28 cellular contexts compared by ENCODE assay signal in the genomic region with DNA sequence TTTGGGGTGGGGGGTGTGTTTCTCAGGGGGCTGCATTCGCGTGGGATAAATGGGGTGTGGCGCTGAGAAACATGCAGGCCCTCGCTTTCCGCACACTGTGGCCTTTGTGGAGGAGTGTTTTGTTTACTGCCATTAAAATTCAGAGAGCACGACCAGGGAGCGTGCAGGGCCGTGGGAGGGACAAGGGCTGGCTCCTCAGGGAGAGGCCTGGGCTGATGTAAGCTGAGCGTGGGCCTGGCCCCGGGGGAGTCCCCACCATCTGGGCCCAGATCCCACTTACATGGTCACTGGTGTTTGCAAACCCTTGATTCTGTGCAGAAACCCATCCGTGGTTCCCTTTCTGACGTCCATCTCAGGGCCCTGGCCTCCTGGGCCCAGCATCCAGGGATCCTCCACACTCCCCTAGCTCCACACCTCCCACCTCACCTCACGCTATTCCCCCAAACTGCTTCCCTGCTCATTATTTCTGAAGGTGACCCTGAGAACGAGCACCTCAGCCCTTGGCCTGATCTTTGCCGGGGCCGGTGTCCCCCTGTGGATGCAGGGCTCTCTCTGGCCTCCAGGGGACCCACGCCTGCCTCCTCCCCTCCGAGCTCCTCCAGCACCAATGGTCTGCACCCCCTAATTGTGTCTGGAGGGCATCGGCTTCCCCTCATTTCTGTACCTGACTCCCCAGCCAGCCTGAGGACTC.
DNase-seq lines count a peak whose midpoint lies in the region; TF ChIP-seq lines count a peak whose summit lies in the region.
"Had no signal": no experiment of that assay in that cellular context is flagged by ENCODE, and none has a peak within 500 bp of the region (broad histone marks: within the 10 kb centered on the region; RNA-seq: fewer than 3 reads in every experiment).

No MANE protein-coding gene starts in this region.

- TF ChIP-seq CTCF in GM12865 (IDR thresholded peaks at IDR 0.05; ENCODE audit: insufficient read depth, low read depth, low read length, missing control alignments) (peak; percentile 18), MM.1S (IDR thresholded peaks at IDR 0.05; ENCODE audit: low read length) (no peak), osteoblast (IDR thresholded peaks at IDR 0.05; ENCODE audit: extremely low read depth, low read depth, low read length) (no peak), esophagus squamous epithelium (IDR thresholded peaks at IDR 0.05) (no peak)

- intact Hi-C loops in esophagus squamous epithelium (cut with DNase I) = no loop called here

- H3K79me2 ChIP-seq in MM.1S (ENCODE audit: low read length) (no peaks in the 10 kb centered on the region), osteoblast (ENCODE audit: insufficient read depth, low read length) (no peaks in the 10 kb centered on the region)
- H3K79me2 ChIP-seq: parathyroid adenoma had no signal

- no peak overlapping the region for H3K4me2 ChIP-seq in MM.1S (ENCODE audit: low read depth, low read length)
- H3K4me2 ChIP-seq in osteoblast (ENCODE audit: insufficient read depth, low read length) = no peak overlapping the region
- H3K4me2 ChIP-seq: A549, PC-9 had no signal

- TF ChIP-seq POLR2A in esophagus squamous epithelium (IDR thresholded peaks at IDR 0.05) = no peak

- no peak overlapping the region for H3K9ac ChIP-seq in MM.1S (ENCODE audit: low read length)
- H3K9ac ChIP-seq: parathyroid adenoma had no signal

- H2AFZ ChIP-seq in MM.1S (ENCODE audit: low read length) (no peak overlapping the region), osteoblast (ENCODE audit: low read length) (no peak overlapping the region)
- H2AFZ ChIP-seq: parathyroid adenoma, PC-9 had no signal

- 84 to 86% methylated on average over 14 to 17 of the region's 19 CpGs for WGBS in esophagus squamous epithelium, 2 donors

- H3K4me3 ChIP-seq in GM12865 (ENCODE audit: low read depth, low read length) (no peak overlapping the region), MM.1S (ENCODE audit: low read length) (no peak overlapping the region), osteoblast (ENCODE audit: insufficient read depth, low read length) (no peak overlapping the region), esophagus squamous epithelium (no peak overlapping the region), SJCRH30 (no peak overlapping the region)
- H3K4me3 ChIP-seq: A549, esophagus muscularis mucosa, PC-9, spleen, stomach, tibial artery had no signal

- H3F3A ChIP-seq in MM.1S (ENCODE audit: insufficient read depth, low read length) = no peaks in the 10 kb centered on the region

- H3K27ac ChIP-seq in MM.1S (ENCODE audit: low read length) = no peak overlapping the region
- H3K27ac ChIP-seq in osteoblast (ENCODE audit: low read depth, low read length) = no peak overlapping the region
- no peak overlapping the region for H3K27ac ChIP-seq in esophagus squamous epithelium
- H3K27ac ChIP-seq in SJCRH30 = no peak overlapping the region
- H3K27ac ChIP-seq: A549, esophagus muscularis mucosa, parathyroid adenoma, PC-9, spleen, stomach, tibial artery had no signal

- 0 out of 2 replicates have a peak, but pooled peaks cover 7% of the 10 kb centered on the region for H3K27me3 ChIP-seq in MM.1S (replicated peaks; ENCODE audit: insufficient read depth, low read length)
- peaks cover 29% of the 10 kb centered on the region for H3K27me3 ChIP-seq in osteoblast (ENCODE audit: insufficient read depth, low read length)
- peaks cover 0 to 40% (median 0%) of the 10 kb centered on the region in 4 donors for H3K27me3 ChIP-seq in esophagus squamous epithelium
- H3K27me3 ChIP-seq in SJCRH30 = no peaks in the 10 kb centered on the region

- DNase-seq in GM12865 (ENCODE audit: low read depth) (no peak), MM.1S (peak; percentile 5), iPS-NIHi11 (ENCODE audit: low spot score) (peak; percentile 49), osteoblast (ENCODE audit: insufficient read length, low spot score, missing footprints) (peak; percentile 55), RKO (ENCODE audit: low spot score) (no peak), esophagus squamous epithelium (lab: John Stamatoyannopoulos, UW) (no peak), SJCRH30 (no peak), NCI-H510A (lab: John Stamatoyannopoulos, UW) (no peak)
- DNase-seq: activated CD4-positive, alpha-beta T cell treated with anti-CD3 and anti-CD28 coated beads for 36 hours; activated CD8-positive, alpha-beta memory T cell treated with anti-CD3 and anti-CD28 coated beads, Interleukin-2, amount 50 U/mL, for 48 hours; activated CD8-positive, alpha-beta T cell treated with anti-CD3 and anti-CD28 coated beads for 36 hours; activated naive CD4-positive, alpha-beta T cell treated with anti-CD3 and anti-CD28 coated beads for 36 hours; CD4-positive, CD25-positive, alpha-beta regulatory T cell; foreskin melanocyte; HCEC 1CT; mammary epithelial cell; NCI-H1105; NCI-H187 treated with DMSO at 0.1 percent for 48 hours; NCI-H526 treated with DMSO at 0.1 percent for 48 hours; PC-9; right cardiac atrium; spleen; stimulated activated CD4-positive, alpha-beta T cell treated with anti-CD3 and anti-CD28 coated beads, Interleukin-2, amount 100 ng/mL, for 24 hours; stomach; tibial artery had no signal

- no peaks in the 10 kb centered on the region for H4K20me1 ChIP-seq in MM.1S (ENCODE audit: insufficient read depth, low read length)
- no peaks in the 10 kb centered on the region for H4K20me1 ChIP-seq in osteoblast (ENCODE audit: insufficient read depth, low read length)

- no peaks in the 10 kb centered on the region for H3K9me2 ChIP-seq in MM.1S (replicated peaks; ENCODE audit: insufficient read depth, low read length)

- H3K36me3 ChIP-seq in MM.1S (replicated peaks; ENCODE audit: insufficient read depth, low read length) = no peaks in the 10 kb centered on the region
- no peaks in the 10 kb centered on the region for H3K36me3 ChIP-seq in osteoblast (ENCODE audit: insufficient read depth, low read length)
- no peaks in the 10 kb centered on the region for H3K36me3 ChIP-seq in esophagus squamous epithelium
- H3K36me3 ChIP-seq in SJCRH30 = no peaks in the 10 kb centered on the region
- H3K36me3 ChIP-seq: esophagus muscularis mucosa, spleen, stomach, tibial artery had no signal

- no peaks in the 10 kb centered on the region for H3K9me3 ChIP-seq in MM.1S (replicated peaks; ENCODE audit: insufficient read depth, low read length)
- H3K9me3 ChIP-seq in osteoblast (ENCODE audit: low read depth, low read length) = no peaks in the 10 kb centered on the region
- peaks cover 0 to 8% (median 4%) of the 10 kb centered on the region in 3 donors for H3K9me3 ChIP-seq in esophagus squamous epithelium
- H3K9me3 ChIP-seq in SJCRH30 (replicated peaks) = no peaks in the 10 kb centered on the region
- H3K9me3 ChIP-seq: tibial artery had no signal

- no peaks in the 10 kb centered on the region for H3K4me1 ChIP-seq in MM.1S (ENCODE audit: low read length)
- no peaks in the 10 kb centered on the region for H3K4me1 ChIP-seq in osteoblast (ENCODE audit: insufficient read depth, low read length)
- peaks cover 0 to 14% (median 0%) of the 10 kb centered on the region in 3 donors for H3K4me1 ChIP-seq in esophagus squamous epithelium
- H3K4me1 ChIP-seq in SJCRH30 = no peaks in the 10 kb centered on the region
- H3K4me1 ChIP-seq: A549, esophagus muscularis mucosa, parathyroid adenoma, spleen, stomach, tibial artery had no signal

Comparison
In these comparisons a context has a peak if more than half of its experiments do, and no peak if none do; other contexts are left out.
1. DNase-seq: peak in MM.1S (single experiment), iPS-NIHi11 (single experiment) and osteoblast (single experiment); none in GM12865 (single experiment), RKO (single experiment), esophagus squamous epithelium (single experiment), SJCRH30 (0 of 2) and NCI-H510A (single experiment).